19 cellular contexts compared by ENCODE assay signal in the genomic region with DNA sequence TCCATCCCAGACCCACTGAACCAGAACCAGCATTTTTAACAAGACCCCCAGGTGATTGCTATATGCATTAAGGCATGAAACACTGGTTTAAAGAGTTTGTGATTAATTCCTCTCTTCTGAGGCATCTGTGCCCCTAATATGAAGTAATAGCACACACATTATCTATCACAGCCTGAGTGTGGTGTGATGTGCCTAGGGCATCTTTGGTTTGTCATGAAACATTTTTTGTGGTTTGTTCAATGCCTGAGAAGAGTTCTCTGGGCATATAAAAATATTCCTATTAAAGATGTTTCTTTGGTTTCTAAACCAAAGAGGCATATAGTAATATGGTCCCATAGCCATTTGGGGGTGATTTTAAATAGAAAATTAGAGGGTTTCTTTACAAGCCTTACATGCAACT.
DNase-seq lines count a peak whose midpoint lies in the region; ATAC-seq, FAIRE-seq and TF ChIP-seq lines count a peak whose summit lies in the region.
"Had no signal": no experiment of that assay in that cellular context is flagged by ENCODE, and none has a peak within 500 bp of the region (broad histone marks: within the 10 kb centered on the region; RNA-seq: fewer than 3 reads in every experiment).

No MANE protein-coding gene starts in this region.

- H3K4me1 ChIP-seq in testis, result no peaks in the 10 kb centered on the region

- no peak for ATAC-seq in HG02970 (IDR thresholded peaks at IDR 0.05; ENCODE audit: low FRiP score, unreplicated experiment)
- ATAC-seq: GM12878, GM23338, HepG2 had no signal

- no peaks in the 10 kb centered on the region for H3K9me3 ChIP-seq in testis
- H3K9me3 ChIP-seq: Caco-2 had no signal

- no peaks in the 10 kb centered on the region for H3K27me3 ChIP-seq in testis

- no peak for TF ChIP-seq POLR2A in testis (IDR thresholded peaks at IDR 0.05)

- no peaks in the 10 kb centered on the region for H3K36me3 ChIP-seq in testis (ENCODE audit: low read depth, missing control alignments)

- DNase-seq in EL, result peak; percentile 46
- DNase-seq in HTR-8/SVneo (ENCODE audit: insufficient read length, low spot score), result no peak
- DNase-seq in foreskin melanocyte, result peak; percentile 67
- DNase-seq in testis, result no peak
- no peak for DNase-seq in NCI-H146 (lab: John Stamatoyannopoulos, UW)
- DNase-seq: ACHN; AML-193; Caco-2; CD4-positive, alpha-beta T cell; HCEC 1CT; KBM-7 had no signal

- FAIRE-seq in HTR-8/SVneo (lab: Jason Lieb, UNC), result peak; percentile 16
- FAIRE-seq: A204.1, D721Med, GM12878, H54, HepG2 had no signal

- no peak for TF ChIP-seq CTCF in testis (IDR thresholded peaks at IDR 0.05)

- H3K27ac ChIP-seq in testis, result no peak overlapping the region
- H3K27ac ChIP-seq: C4-2B had no signal

- H3K4me3 ChIP-seq in testis, result no peak overlapping the region
- H3K4me3 ChIP-seq: GM12878, GM23338 had no signal

- intact Hi-C loops in testis (cut with DNase I; ENCODE audit: low total_unique reads), result no loop called here

Comparison
In these comparisons a context has a peak if more than half of its experiments do, and no peak if none do; other contexts are left out.
1. DNase-seq: peak in EL (single experiment) and foreskin melanocyte (single experiment); none in HTR-8/SVneo (single experiment), testis (single experiment) and NCI-H146 (single experiment).